22 cellular contexts compared by ENCODE assay signal in genomic region chr17:2275722-2276121, GRCh38. TPM values are rescaled to one million over a fixed set of nuclear protein-coding genes. Genes with fewer than 3 reads are reported as not detected.
DNase-seq lines count a peak whose midpoint lies in the region; ATAC-seq and TF ChIP-seq lines count a peak whose summit lies in the region.
"Had no signal": no experiment of that assay in that cellular context is flagged by ENCODE, and none has a peak within 500 bp of the region (broad histone marks: within the 10 kb centered on the region; RNA-seq: fewer than 3 reads in every experiment).

No MANE protein-coding gene starts in this region.

- no peak overlapping the region for H3K9ac ChIP-seq in GM23248
- H3K9ac ChIP-seq: SK-N-SH had no signal

- no peaks in the 10 kb centered on the region for H4K20me1 ChIP-seq in hepatocyte (ENCODE audit: insufficient read depth, poor library complexity, severe bottlenecking)
- H4K20me1 ChIP-seq in GM23248 (ENCODE audit: insufficient read depth): no peaks in the 10 kb centered on the region

- CTCF ChIA-PET in WTC11 (lab: Charles Lee): interaction anchor here (0.8 kb wide), 1 partner anchor 91 kb away, joined by 3 read pairs; no protein-coding TSS in a partner anchor

- H3K4me2 ChIP-seq in hepatocyte (no peak overlapping the region), GM23248 (ENCODE audit: unreplicated experiment) (no peak overlapping the region)
- H3K4me2 ChIP-seq: SK-N-SH had no signal

- no peaks in the 10 kb centered on the region for H3K9me2 ChIP-seq in hepatocyte (replicated peaks; ENCODE audit: insufficient read depth)
- H3K9me2 ChIP-seq in GM23248 (ENCODE audit: insufficient read depth): no peaks in the 10 kb centered on the region
- H3K9me2 ChIP-seq: SK-N-SH had no signal

- H3K27me3 Mint-ChIP-seq in activated T-cell treated with anti-CD3 and anti-CD28 coated beads, Interleukin-2, amount 50 U/mL, for 72 hours (ENCODE audit: low read depth): no peaks in the 10 kb centered on the region
- no peaks in the 10 kb centered on the region for H3K27me3 Mint-ChIP-seq in WTC11 (ENCODE audit: low read depth)
- no peaks in the 10 kb centered on the region for H3K27me3 Mint-ChIP-seq in effector memory CD8-positive, alpha-beta T cell
- no peaks in the 10 kb centered on the region for H3K27me3 Mint-ChIP-seq in stimulated activated naive CD8-positive, alpha-beta T cell treated with anti-CD3 and anti-CD28 coated beads, Interleukin-15, amount 100 ng/mL, for 72 hours
- H3K27me3 Mint-ChIP-seq: dendritic cell treated with granulocyte-macrophage colony-stimulating factor and Interleukin-4, amounts not matched to agents 40 ng/mL and 50 ng/mL, for 4 days had no signal

- H3K9me3 ChIP-seq in hepatocyte (ENCODE audit: low read depth): no peaks in the 10 kb centered on the region
- H3K9me3 ChIP-seq in GM23248 (ENCODE audit: low read depth): no peaks in the 10 kb centered on the region
- H3K9me3 ChIP-seq: heart left ventricle, SK-N-SH, vagina had no signal

- peaks cover 6 to 13% of the 10 kb centered on the region in 2 donors for H3K36me3 Mint-ChIP-seq in activated T-cell treated with anti-CD3 and anti-CD28 coated beads, Interleukin-2, amount 50 U/mL, for 72 hours (ENCODE audit: insufficient read depth in 2 of 2)
- peaks cover 24% of the 10 kb centered on the region for H3K36me3 Mint-ChIP-seq in WTC11
- peaks cover 31% of the 10 kb centered on the region for H3K36me3 Mint-ChIP-seq in effector memory CD8-positive, alpha-beta T cell (ENCODE audit: insufficient read depth)

- H3K79me2 ChIP-seq in hepatocyte (no peaks in the 10 kb centered on the region), GM23248 (ENCODE audit: insufficient read depth) (no peaks in the 10 kb centered on the region)

- H3K27ac ChIP-seq in hepatocyte: no peak overlapping the region
- no peak overlapping the region for H3K27ac ChIP-seq in GM23248
- H3K27ac ChIP-seq: C4-2B, heart left ventricle, vagina had no signal

- no peak overlapping the region for H3K27ac Mint-ChIP-seq in activated T-cell treated with anti-CD3 and anti-CD28 coated beads, Interleukin-2, amount 50 U/mL, for 72 hours
- H3K27ac Mint-ChIP-seq in WTC11: peak overlapping the region; percentile 41; the same call in 1 of the 2 replicates
- peak overlapping the region; percentile 47 to 79 for H3K27ac Mint-ChIP-seq in effector memory CD8-positive, alpha-beta T cell
- H3K27ac Mint-ChIP-seq in stimulated activated naive CD8-positive, alpha-beta T cell treated with anti-CD3 and anti-CD28 coated beads, Interleukin-15, amount 100 ng/mL, for 72 hours: peak overlapping the region in 1 of 2 donors; percentile 45
- H3K27ac Mint-ChIP-seq: dendritic cell treated with granulocyte-macrophage colony-stimulating factor and Interleukin-4, amounts not matched to agents 40 ng/mL and 50 ng/mL, for 4 days had no signal

- 82% methylated on average over 1 of the region's 1 CpG for WGBS in hepatocyte (ENCODE audit: low lambda C conversion rate, missing lambda C conversion rate)
- 68 to 72% methylated on average over 1 of the region's 1 CpG for WGBS in GM23248 (ENCODE audit: low coverage in 1 of 2, low lambda C conversion rate in 2 of 2, missing lambda C conversion rate in 2 of 2), 2 experiments

- H3K4me1 ChIP-seq in hepatocyte (ENCODE audit: insufficient read depth): no peaks in the 10 kb centered on the region
- no peaks in the 10 kb centered on the region for H3K4me1 ChIP-seq in GM23248 (ENCODE audit: insufficient read depth)
- H3K4me1 ChIP-seq: vagina had no signal

- peak overlapping the region; percentile 20 to 31 for H3K4me3 Mint-ChIP-seq in activated T-cell treated with anti-CD3 and anti-CD28 coated beads, Interleukin-2, amount 50 U/mL, for 72 hours
- H3K4me3 Mint-ChIP-seq in WTC11: no peak overlapping the region
- peak overlapping the region; percentile 24 to 45 for H3K4me3 Mint-ChIP-seq in effector memory CD8-positive, alpha-beta T cell
- peak overlapping the region in 1 of 2 donors; percentile 22 for H3K4me3 Mint-ChIP-seq in stimulated activated naive CD8-positive, alpha-beta T cell treated with anti-CD3 and anti-CD28 coated beads, Interleukin-15, amount 100 ng/mL, for 72 hours
- H3K4me3 Mint-ChIP-seq: dendritic cell treated with granulocyte-macrophage colony-stimulating factor and Interleukin-4, amounts not matched to agents 40 ng/mL and 50 ng/mL, for 4 days had no signal

- no peaks in the 10 kb centered on the region for H3K9me3 Mint-ChIP-seq in activated T-cell treated with anti-CD3 and anti-CD28 coated beads, Interleukin-2, amount 50 U/mL, for 72 hours
- H3K9me3 Mint-ChIP-seq in WTC11: no peaks in the 10 kb centered on the region
- H3K9me3 Mint-ChIP-seq in effector memory CD8-positive, alpha-beta T cell: no peaks in the 10 kb centered on the region
- H3K9me3 Mint-ChIP-seq in stimulated activated naive CD8-positive, alpha-beta T cell treated with anti-CD3 and anti-CD28 coated beads, Interleukin-15, amount 100 ng/mL, for 72 hours: no peaks in the 10 kb centered on the region
- H3K9me3 Mint-ChIP-seq: dendritic cell treated with granulocyte-macrophage colony-stimulating factor and Interleukin-4, amounts not matched to agents 40 ng/mL and 50 ng/mL, for 4 days had no signal

- H3K27me3 ChIP-seq in hepatocyte: no peaks in the 10 kb centered on the region
- no peaks in the 10 kb centered on the region for H3K27me3 ChIP-seq in GM23248 (replicated peaks; ENCODE audit: insufficient read depth)
- H3K27me3 ChIP-seq: heart left ventricle, vagina had no signal

- H2AFZ ChIP-seq in hepatocyte (no peak overlapping the region), GM23248 (no peak overlapping the region)

- H3K4me1 Mint-ChIP-seq in activated T-cell treated with anti-CD3 and anti-CD28 coated beads, Interleukin-2, amount 50 U/mL, for 72 hours (ENCODE audit: low read depth): peaks cover 63% of the 10 kb centered on the region
- H3K4me1 Mint-ChIP-seq in WTC11: no peaks in the 10 kb centered on the region
- peaks cover 24 to 32% of the 10 kb centered on the region in 2 donors for H3K4me1 Mint-ChIP-seq in effector memory CD8-positive, alpha-beta T cell (ENCODE audit: low read depth in 2 of 2)
- H3K4me1 Mint-ChIP-seq in stimulated activated naive CD8-positive, alpha-beta T cell treated with anti-CD3 and anti-CD28 coated beads, Interleukin-15, amount 100 ng/mL, for 72 hours: peaks cover 73% of the 10 kb centered on the region

- TF ChIP-seq CTCF in WTC11 (IDR thresholded peaks at IDR 0.05): no peak
- TF ChIP-seq CTCF in hepatocyte (IDR thresholded peaks at IDR 0.05; ENCODE audit: poor library complexity): no peak

- DNase-seq in activated T-cell treated with anti-CD3 and anti-CD28 coated beads, Interleukin-2, amount 50 U/mL, for 72 hours: no peak
- no peak for DNase-seq in activated T-cell treated with anti-CD3 and anti-CD28 coated beads, Interleukin-2, amount 50 U/mL, for 48 hours
- DNase-seq in WTC11 (ENCODE audit: low spot score) (no peak), hepatocyte (ENCODE audit: low spot score) (no peak), GM23248 (no peak)
- DNase-seq in effector memory CD8-positive, alpha-beta T cell: no peak
- no peak for DNase-seq in stimulated activated naive CD8-positive, alpha-beta T cell treated with anti-CD3 and anti-CD28 coated beads, Interleukin-15, amount 100 ng/mL, for 72 hours
- DNase-seq: ACHN; activated CD4-positive, CD25-positive, alpha-beta regulatory T cell treated with anti-CD3 and anti-CD28 coated beads, Interleukin-2, amount 50 U/mL, for 72 hours; amniotic stem cell; heart left ventricle; NCI-H1694; NCI-H526 treated with DMSO at 0.1 percent for 48 hours; occipital lobe; RPMI8226; SK-N-SH; stimulated activated CD4-positive, alpha-beta T cell treated with anti-CD3 and anti-CD28 coated beads, Interleukin-4, amount 100 ng/mL, for 4 hours; substantia nigra had no signal

- H3F3A ChIP-seq in GM23248 (ENCODE audit: insufficient read depth): no peaks in the 10 kb centered on the region

- peak; percentile 16 to 40 for ATAC-seq in activated T-cell treated with anti-CD3 and anti-CD28 coated beads, Interleukin-2, amount 50 U/mL, for 72 hours (replicated peaks in 1 of 2)
- ATAC-seq in WTC11: no peak
- peak; percentile 64 for ATAC-seq in effector memory CD8-positive, alpha-beta T cell (replicated peaks)
- ATAC-seq in stimulated activated naive CD8-positive, alpha-beta T cell treated with anti-CD3 and anti-CD28 coated beads, Interleukin-15, amount 100 ng/mL, for 72 hours: peak; percentile 68
- ATAC-seq in activated CD4-positive, CD25-positive, alpha-beta regulatory T cell treated with anti-CD3 and anti-CD28 coated beads, Interleukin-2, amount 50 U/mL, for 24 hours: no peak
- ATAC-seq: heart left ventricle had no signal

- H3K36me3 ChIP-seq in hepatocyte (replicated peaks; ENCODE audit: insufficient read depth, low read depth): no peaks in the 10 kb centered on the region
- peaks cover 32% of the 10 kb centered on the region for H3K36me3 ChIP-seq in GM23248 (ENCODE audit: low read depth)

- in situ Hi-C loops in GM23248 (cut with MboI): loop anchor here (10.0 kb wide), 1 partner anchor 371 kb away; no protein-coding TSS in a partner anchor

- POLR2A ChIA-PET in WTC11 (lab: Charles Lee): no interaction called here

- no peak overlapping the region for H3K4me3 ChIP-seq in hepatocyte
- no peak overlapping the region for H3K4me3 ChIP-seq in GM23248
- H3K4me3 ChIP-seq: heart left ventricle, vagina had no signal

TF ChIP-seq in WTC11, 78 proteins besides CTCF, POLR2A, EP300 and RAD21 (continues in another document):
- TF ChIP-seq ATF2 (CRISPR knock-in tag; IDR thresholded peaks at IDR 0.05; ENCODE audit: borderline replicate concordance, low read depth): no peak

RNA-seq across cellular contexts. Expression of gene SMG6, which starts 27.9 kb away (rescaled TPM):
- 10 to 100 TPM; 47.3 to 54.1 TPM for total RNA-seq in activated T-cell treated with anti-CD3 and anti-CD28 coated beads, Interleukin-2, amount 50 U/mL, for 72 hours
- total RNA-seq in WTC11 (2021) (25.6 to 27.2 TPM (median 25.9 TPM) in 3 replicates), hepatocyte (8.5 and 19.9 TPM in 2 replicates)
- polyA plus RNA-seq in hepatocyte (11.9 and 12.1 TPM in 2 replicates), GM23248 (2016; fragmentation: Nextera tagmentation; extraction: Ambion mirVana) (16.8 and 18.7 TPM in 2 replicates)
- total RNA-seq in GM23248 (2014; rRNA removed; shearing (Covaris generic)): 34.9 and 63.1 TPM in 2 replicates

RNA-seq across cellular contexts. Expression of gene SRR, which starts 28.0 kb away (rescaled TPM):
- total RNA-seq in activated T-cell treated with anti-CD3 and anti-CD28 coated beads, Interleukin-2, amount 50 U/mL, for 72 hours: 10 to 100 TPM; 20.9 to 26.8 TPM
- total RNA-seq in WTC11 (2021): 4.6 to 6.9 TPM (median 5.1 TPM) in 3 replicates
- total RNA-seq in hepatocyte: 16.0 and 27.7 TPM in 2 replicates
- polyA plus RNA-seq in hepatocyte: 7.8 and 11.2 TPM in 2 replicates
- total RNA-seq in GM23248 (2014; rRNA removed; shearing (Covaris generic)): 24.2 and 26.3 TPM in 2 replicates
- polyA plus RNA-seq in GM23248 (2016; fragmentation: Nextera tagmentation; extraction: Ambion mirVana): 28.8 and 29.8 TPM in 2 replicates

Comparison
In these comparisons a context has a peak if more than half of its experiments do, and no peak if none do; other contexts are left out.
1. ATAC-seq: peak in activated T-cell treated with anti-CD3 and anti-CD28 coated beads, Interleukin-2, amount 50 U/mL, for 72 hours (2 of 2), effector memory CD8-positive, alpha-beta T cell (single experiment) and stimulated activated naive CD8-positive, alpha-beta T cell treated with anti-CD3 and anti-CD28 coated beads, Interleukin-15, amount 100 ng/mL, for 72 hours (single experiment); none in WTC11 (single experiment) and activated CD4-positive, CD25-positive, alpha-beta regulatory T cell treated with anti-CD3 and anti-CD28 coated beads, Interleukin-2, amount 50 U/mL, for 24 hours (0 of 2).